ENCODE assay signal across 9 cellular contexts in the genomic region with DNA sequence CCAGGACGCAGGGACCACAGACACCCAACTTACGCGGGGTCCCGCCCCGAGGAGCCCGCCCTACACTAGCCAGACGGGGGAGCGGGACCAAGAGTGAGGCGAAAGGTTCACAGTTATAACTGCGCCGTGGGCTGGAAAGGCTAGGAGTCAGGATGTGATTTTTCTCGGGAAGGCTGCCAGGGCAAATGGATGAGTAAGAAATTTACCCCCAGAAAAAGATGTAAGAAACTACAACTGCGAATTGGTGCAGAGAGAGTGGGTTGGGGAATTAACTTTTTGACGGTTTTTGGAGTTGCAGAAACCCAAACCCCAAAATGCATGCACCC. TPM values are rescaled to one million over a fixed set of nuclear protein-coding genes. Genes with fewer than 3 reads are reported as not detected.
DNase-seq lines count a peak whose midpoint lies in the region; ATAC-seq and TF ChIP-seq lines count a peak whose summit lies in the region.
"Had no signal": no experiment of that assay in that cellular context is flagged by ENCODE, and none has a peak within 500 bp of the region (broad histone marks: within the 10 kb centered on the region; RNA-seq: fewer than 3 reads in every experiment).

No MANE protein-coding gene starts in this region.

- H3K9me3 ChIP-seq in HAP-1 (no peaks in the 10 kb centered on the region), smooth muscle cell (replicated peaks; ENCODE audit: low read depth) (no peaks in the 10 kb centered on the region)

- H4K20me1 ChIP-seq in smooth muscle cell (ENCODE audit: low read depth), result no peaks in the 10 kb centered on the region

- 2% methylated on average over 8 of the region's 14 CpGs for WGBS in smooth muscle cell (ENCODE audit: low lambda C conversion rate)

- POLR2A ChIA-PET in WTC11 (lab: Charles Lee), result interaction anchor here (1.0 kb wide), 1 partner anchor 93 kb away, joined by 4 read pairs; no protein-coding TSS in a partner anchor

- in situ Hi-C loops in HAP-1 (cut with MboI; ENCODE audit: low sequenced_read_pairs), result loop anchor here (5.0 kb wide), 1 partner anchor 164 kb away; no protein-coding TSS in a partner anchor

- H3K79me2 ChIP-seq in smooth muscle cell (ENCODE audit: low read depth), result peaks cover 6% of the 10 kb centered on the region

- H3K4me3 ChIP-seq in HAP-1, result peak overlapping the region; percentile 72
- peak overlapping the region; percentile 55 for H3K4me3 ChIP-seq in iPS-11a (ENCODE audit: low read depth, low read length)
- H3K4me3 ChIP-seq in smooth muscle cell, result peak overlapping the region; percentile 72

- H3K9ac ChIP-seq in smooth muscle cell (ENCODE audit: low read depth), result no peak overlapping the region

- H3K27ac ChIP-seq in smooth muscle cell (ENCODE audit: low read depth), result no peak overlapping the region

- H3K4me1 ChIP-seq in HAP-1, result peaks cover 17% of the 10 kb centered on the region
- H3K4me1 ChIP-seq in smooth muscle cell (ENCODE audit: low read depth), result peaks cover 37% of the 10 kb centered on the region

- H3K4me3 Mint-ChIP-seq in WTC11, result peak overlapping the region; percentile 78

- H2AFZ ChIP-seq in smooth muscle cell (ENCODE audit: low read depth), result peak overlapping the region; percentile 85

- H3K4me2 ChIP-seq in smooth muscle cell, result peak overlapping the region; percentile 99

- H3K36me3 Mint-ChIP-seq in WTC11, result peaks cover 6% of the 10 kb centered on the region; the same call in 1 of the 2 replicates

- no peaks in the 10 kb centered on the region for H3F3A ChIP-seq in smooth muscle cell (ENCODE audit: low read depth)

- no peak overlapping the region for H3K27ac Mint-ChIP-seq in WTC11

- H3K4me1 Mint-ChIP-seq in WTC11, result peaks cover 61% of the 10 kb centered on the region

- TF ChIP-seq CTCF in WTC11 (IDR thresholded peaks at IDR 0.05) (no peak), smooth muscle cell (IDR thresholded peaks at IDR 0.05; ENCODE audit: borderline replicate concordance, insufficient read depth, poor library complexity, severe bottlenecking) (no peak)

- no peaks in the 10 kb centered on the region for H3K27me3 ChIP-seq in HAP-1 (ENCODE audit: low read depth)
- H3K27me3 ChIP-seq in smooth muscle cell (ENCODE audit: low read depth), result no peaks in the 10 kb centered on the region

- CTCF ChIA-PET in WTC11 (lab: Charles Lee), result interaction anchor here (0.9 to 1.0 kb wide), 8 partner anchors 16 to 184 kb away, joined by 3 to 6 read pairs (median 4); no protein-coding TSS in a partner anchor

- peaks cover 7% of the 10 kb centered on the region; the same call in 1 of the 2 replicates for H3K9me3 Mint-ChIP-seq in WTC11

- H3K27me3 Mint-ChIP-seq in WTC11 (ENCODE audit: low read depth), result peaks cover 77% of the 10 kb centered on the region

- no peak for ATAC-seq in WTC11
- no peak for ATAC-seq in GM19324 (IDR thresholded peaks at IDR 0.05; ENCODE audit: low FRiP score, unreplicated experiment)
- no peak for ATAC-seq in HG03025 (IDR thresholded peaks at IDR 0.05; ENCODE audit: low FRiP score, unreplicated experiment)
- no peak for ATAC-seq in HG03442 (IDR thresholded peaks at IDR 0.05; ENCODE audit: unreplicated experiment)

- DNase-seq in HAP-1 (ENCODE audit: low spot score in 2 of 2), result no peak
- no peak for DNase-seq in WTC11 (ENCODE audit: low spot score)
- no peak for DNase-seq in smooth muscle cell (lab: John Stamatoyannopoulos, UW; ENCODE audit: unreplicated experiment)
- DNase-seq in NCI-H2029 treated with DMSO at 0.1 percent for 48 hours (lab: John Stamatoyannopoulos, UW), result no peak
- DNase-seq: NCI-H1436 treated with DMSO at 0.1 percent for 48 hours had no signal

- H3K36me3 ChIP-seq in HAP-1 (replicated peaks), result no peaks in the 10 kb centered on the region
- no peaks in the 10 kb centered on the region for H3K36me3 ChIP-seq in smooth muscle cell (ENCODE audit: low read depth)

TF ChIP-seq in WTC11, 78 proteins besides CTCF, POLR2A, EP300 and RAD21:
- no peak for TF ChIP-seq NR1H2 (CRISPR knock-in tag; IDR thresholded peaks at IDR 0.05)
- TF ChIP-seq, protein P1, sequence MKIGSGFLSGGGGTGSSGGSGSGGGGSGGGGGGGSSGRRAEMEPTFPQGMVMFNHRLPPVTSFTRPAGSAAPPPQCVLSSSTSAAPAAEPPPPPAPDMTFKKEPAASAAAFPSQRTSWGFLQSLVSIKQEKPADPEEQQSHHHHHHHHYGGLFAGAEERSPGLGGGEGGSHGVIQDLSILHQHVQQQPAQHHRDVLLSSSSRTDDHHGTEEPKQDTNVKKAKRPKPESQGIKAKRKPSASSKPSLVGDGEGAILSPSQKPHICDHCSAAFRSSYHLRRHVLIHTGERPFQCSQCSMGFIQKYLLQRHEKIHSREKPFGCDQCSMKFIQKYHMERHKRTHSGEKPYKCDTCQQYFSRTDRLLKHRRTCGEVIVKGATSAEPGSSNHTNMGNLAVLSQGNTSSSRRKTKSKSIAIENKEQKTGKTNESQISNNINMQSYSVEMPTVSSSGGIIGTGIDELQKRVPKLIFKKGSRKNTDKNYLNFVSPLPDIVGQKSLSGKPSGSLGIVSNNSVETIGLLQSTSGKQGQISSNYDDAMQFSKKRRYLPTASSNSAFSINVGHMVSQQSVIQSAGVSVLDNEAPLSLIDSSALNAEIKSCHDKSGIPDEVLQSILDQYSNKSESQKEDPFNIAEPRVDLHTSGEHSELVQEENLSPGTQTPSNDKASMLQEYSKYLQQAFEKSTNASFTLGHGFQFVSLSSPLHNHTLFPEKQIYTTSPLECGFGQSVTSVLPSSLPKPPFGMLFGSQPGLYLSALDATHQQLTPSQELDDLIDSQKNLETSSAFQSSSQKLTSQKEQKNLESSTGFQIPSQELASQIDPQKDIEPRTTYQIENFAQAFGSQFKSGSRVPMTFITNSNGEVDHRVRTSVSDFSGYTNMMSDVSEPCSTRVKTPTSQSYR (CRISPR knock-in tag; IDR thresholded peaks at IDR 0.05), result 0 out of 2 replicates have a peak, but pooled peaks have one; percentile 12

RNA-seq across cellular contexts. Expression of a gene that starts 1.3 kb away (rescaled TPM):
- total RNA-seq in WTC11 (2021), result 35.2 to 44.7 TPM (median 37.6 TPM) in 3 replicates
- 3.4 and 3.9 TPM in 2 replicates for total RNA-seq in smooth muscle cell
- 9.3 and 15.3 TPM in 2 replicates for polyA plus RNA-seq in smooth muscle cell
